8 cellular contexts compared by ENCODE assay signal in genomic region chr14:102774391-102775153, GRCh38. TPM values are rescaled to one million over a fixed set of nuclear protein-coding genes. Genes with fewer than 3 reads are reported as not detected.
DNase-seq lines count a peak whose midpoint lies in the region; ATAC-seq and TF ChIP-seq lines count a peak whose summit lies in the region.

No MANE protein-coding gene starts in this region.

- peaks cover 13% of the 10 kb centered on the region for H3K36me3 Mint-ChIP-seq in activated naive CD8-positive, alpha-beta T cell treated with anti-CD3 and anti-CD28 coated beads for 36 hours

- peak overlapping the region; percentile 43 for H3K4me3 Mint-ChIP-seq in activated naive CD8-positive, alpha-beta T cell treated with anti-CD3 and anti-CD28 coated beads for 36 hours

- H3K27me3 Mint-ChIP-seq in activated naive CD8-positive, alpha-beta T cell treated with anti-CD3 and anti-CD28 coated beads for 36 hours = no peaks in the 10 kb centered on the region

- peak overlapping the region; percentile 44 for H3K4me2 ChIP-seq in Loucy (ENCODE audit: low read depth, low read length, poor library complexity, severe bottlenecking)

- ATAC-seq in GM19468 (IDR thresholded peaks at IDR 0.05; ENCODE audit: extremely low read depth, unreplicated experiment) (peak; percentile 15), HG03045 (IDR thresholded peaks at IDR 0.05; ENCODE audit: unreplicated experiment) (no peak)

- no peaks in the 10 kb centered on the region for H3K9me3 Mint-ChIP-seq in activated naive CD8-positive, alpha-beta T cell treated with anti-CD3 and anti-CD28 coated beads for 36 hours

- H3K36me3 ChIP-seq in Loucy (ENCODE audit: insufficient read depth, low read length) = no peaks in the 10 kb centered on the region
- H3K36me3 ChIP-seq in SK-N-MC (ENCODE audit: insufficient read depth, low read length) = no peaks in the 10 kb centered on the region

- no peak overlapping the region for H3K4me3 ChIP-seq in Loucy (ENCODE audit: low read length, poor library complexity, severe bottlenecking)
- no peak overlapping the region for H3K4me3 ChIP-seq in SK-N-MC

- H3K4me1 Mint-ChIP-seq in activated naive CD8-positive, alpha-beta T cell treated with anti-CD3 and anti-CD28 coated beads for 36 hours = peaks cover 28% of the 10 kb centered on the region

- peaks cover 8% of the 10 kb centered on the region for H4K20me1 ChIP-seq in Loucy (ENCODE audit: insufficient read depth, low read length, poor library complexity, severe bottlenecking)

- DNase-seq in COLO668 (lab: John Stamatoyannopoulos, UW; ENCODE audit: unreplicated experiment) (peak; percentile 37), SK-N-MC (ENCODE audit: low read depth, low spot score) (peak; percentile 50), head of caudate nucleus (peak in 41 of 42 donors; percentile 40 to 90 (median 73)), posterior cingulate gyrus (peak in 8 of 10 donors; percentile 26 to 91 (median 64))
- peak; percentile 53 for DNase-seq in activated naive CD8-positive, alpha-beta T cell treated with anti-CD3 and anti-CD28 coated beads for 36 hours

- peaks cover 20% of the 10 kb centered on the region for H3K4me1 ChIP-seq in Loucy (ENCODE audit: insufficient read depth, low read length, poor library complexity, severe bottlenecking)

- no peaks in the 10 kb centered on the region for H3K9me2 ChIP-seq in Loucy (replicated peaks; ENCODE audit: low read depth, low read length)

- H3K9me3 ChIP-seq in Loucy (ENCODE audit: insufficient read depth, low read depth, low read length) (no peaks in the 10 kb centered on the region), SK-N-MC (ENCODE audit: low read depth, low read length) (no peaks in the 10 kb centered on the region)

- H3K79me2 ChIP-seq in Loucy (ENCODE audit: insufficient read depth, low read length) = peaks cover 18% of the 10 kb centered on the region

- peak; percentile 79 for TF ChIP-seq CTCF in Loucy (conservative IDR thresholded peaks at IDR 0.05; ENCODE audit: low read length)

- peak overlapping the region; percentile 16; the same call in 1 of the 2 replicates for H3K27ac ChIP-seq in SK-N-MC

- H3K27ac Mint-ChIP-seq in activated naive CD8-positive, alpha-beta T cell treated with anti-CD3 and anti-CD28 coated beads for 36 hours = peak overlapping the region; percentile 85

- intact Hi-C loops in head of caudate nucleus (cut with DNase I) = loop anchor here (5.0 to 10.0 kb wide), 3 partner anchors 170 to 280 kb away; partner anchors contain the start of genes CDC42BPB and RCOR1
- intact Hi-C loops in posterior cingulate gyrus (cut with DNase I) = loop anchor here (2.0 to 10.0 kb wide), 3 partner anchors 140 to 283 kb away; partner anchors contain the start of gene CDC42BPB

- H3K9ac ChIP-seq in Loucy (ENCODE audit: low read depth, low read length, poor library complexity, severe bottlenecking) = no peak overlapping the region
- H3K9ac ChIP-seq in SK-N-MC (ENCODE audit: insufficient read length) = no peak overlapping the region

- no peaks in the 10 kb centered on the region for H3F3A ChIP-seq in Loucy (ENCODE audit: low read depth)

- peak overlapping the region; percentile 18; the same call in 1 of the 2 replicates for H2AFZ ChIP-seq in Loucy (ENCODE audit: low read length)

- H3K27me3 ChIP-seq in Loucy (ENCODE audit: insufficient read depth, low read length, poor library complexity, severe bottlenecking) = no peaks in the 10 kb centered on the region

RNA-seq across cellular contexts. Expression of gene TRAF3, which starts 2.7 kb away (rescaled TPM):
- total RNA-seq in activated naive CD8-positive, alpha-beta T cell treated with anti-CD3 and anti-CD28 coated beads for 36 hours = 10 to 100 TPM; 39.2 to 39.6 TPM
